Comparison of ENCODE assay signal across 10 cellular contexts in genomic region chr1:19081218-19081893, GRCh38.
DNase-seq lines count a peak whose midpoint lies in the region; ATAC-seq, FAIRE-seq and TF ChIP-seq lines count a peak whose summit lies in the region.
"Had no signal": no experiment of that assay in that cellular context is flagged by ENCODE, and none has a peak within 500 bp of the region (broad histone marks: within the 10 kb centered on the region; RNA-seq: fewer than 3 reads in every experiment).

No MANE protein-coding gene starts in this region.

- no peaks in the 10 kb centered on the region for H3K9me3 Mint-ChIP-seq in activated T-cell treated with anti-CD3 and anti-CD28 coated beads, Interleukin-2, amount 50 U/mL, for 72 hours

- no peak overlapping the region for H3K9ac ChIP-seq in HepG2 (ENCODE audit: insufficient read depth, low read depth, low read length)

- H3K4me3 Mint-ChIP-seq in activated T-cell treated with anti-CD3 and anti-CD28 coated beads, Interleukin-2, amount 50 U/mL, for 72 hours = no peak overlapping the region

- H3K4me1 Mint-ChIP-seq in activated T-cell treated with anti-CD3 and anti-CD28 coated beads, Interleukin-2, amount 50 U/mL, for 72 hours (ENCODE audit: low read depth) = no peaks in the 10 kb centered on the region

- no peaks in the 10 kb centered on the region for H3K27me3 ChIP-seq in brain microvascular endothelial cell (replicated peaks)
- H3K27me3 ChIP-seq in HepG2 (ENCODE audit: control insufficient read depth in 1 of 2, insufficient read depth in 2 of 2, low read length in 2 of 2) = no peaks in the 10 kb centered on the region
- no peaks in the 10 kb centered on the region for H3K27me3 ChIP-seq in effector memory CD4-positive, alpha-beta T cell (replicated peaks; ENCODE audit: control insufficient read depth, insufficient read depth, low read length, poor library complexity, severe bottlenecking)

- no peaks in the 10 kb centered on the region for H4K20me1 ChIP-seq in HepG2 (ENCODE audit: insufficient read depth, low read length)

- no peak overlapping the region for H2AFZ ChIP-seq in HepG2 (ENCODE audit: low read length)

- H3K27ac ChIP-seq in brain microvascular endothelial cell (peak overlapping the region; percentile 47), HepG2 (ENCODE audit: extremely low read length, insufficient read depth, low read length) (no peak overlapping the region)
- H3K27ac ChIP-seq in effector memory CD4-positive, alpha-beta T cell (ENCODE audit: insufficient read depth, low read length, poor library complexity, severe bottlenecking) = no peak overlapping the region
- H3K27ac ChIP-seq: SK-N-MC had no signal

- no peaks in the 10 kb centered on the region for H3K9me3 ChIP-seq in HepG2 (ENCODE audit: low read length)
- no peaks in the 10 kb centered on the region for H3K9me3 ChIP-seq in effector memory CD4-positive, alpha-beta T cell (ENCODE audit: control insufficient read depth, low read length)

- H3K27me3 Mint-ChIP-seq in activated T-cell treated with anti-CD3 and anti-CD28 coated beads, Interleukin-2, amount 50 U/mL, for 72 hours (ENCODE audit: low read depth) = no peaks in the 10 kb centered on the region

- H3K4me2 ChIP-seq in HepG2 (ENCODE audit: low read depth, low read length) = no peak overlapping the region

- H3K4me1 ChIP-seq in HepG2 (ENCODE audit: insufficient read depth, low read length) = peaks cover 22% of the 10 kb centered on the region
- no peaks in the 10 kb centered on the region for H3K4me1 ChIP-seq in effector memory CD4-positive, alpha-beta T cell (ENCODE audit: control insufficient read depth, insufficient read depth, low read length, poor library complexity, severe bottlenecking)

- TF ChIP-seq EP300 in HepG2 (IDR thresholded peaks at IDR 0.05; ENCODE audit: low read depth in 2 of 2, low read length in 2 of 2) = no peak
- TF ChIP-seq EP300 in HepG2 (CRISPR knock-in tag; IDR thresholded peaks at IDR 0.05; ENCODE audit: borderline replicate concordance) = no peak

- intact Hi-C loops in HepG2 (cut with micrococcal nuclease; ENCODE audit: unreplicated experiment) = no loop called here

- 94% methylated on average over 20 of the region's 21 CpGs for WGBS in HepG2 (ENCODE audit: low lambda C conversion rate)

- ATAC-seq in activated T-cell treated with anti-CD3 and anti-CD28 coated beads, Interleukin-2, amount 50 U/mL, for 72 hours (replicated peaks in 1 of 2) = no peak
- no peak for ATAC-seq in HepG2
- ATAC-seq in HG02759 (IDR thresholded peaks at IDR 0.05; ENCODE audit: unreplicated experiment) = no peak

- TF ChIP-seq RAD21 in HepG2 (CRISPR knock-in tag; IDR thresholded peaks at IDR 0.05) = no peak

- H3K4me3 ChIP-seq in brain microvascular endothelial cell (ENCODE audit: low read depth, low read length) (no peak overlapping the region), HepG2 (replicated peaks in 1 of 3; ENCODE audit: insufficient read depth in 1 of 3, low read depth in 2 of 3, low read length in 3 of 3) (no peak overlapping the region)
- no peak overlapping the region for H3K4me3 ChIP-seq in effector memory CD4-positive, alpha-beta T cell (ENCODE audit: insufficient read depth, low read depth, low read length, poor library complexity, severe bottlenecking)
- H3K4me3 ChIP-seq: SK-N-MC had no signal

- no TSS peak for BruUV-seq in HepG2 (replicated peaks; lab: Mats Ljungman, UMichigan)

- peak overlapping the region; percentile 12 for H3K27ac Mint-ChIP-seq in activated T-cell treated with anti-CD3 and anti-CD28 coated beads, Interleukin-2, amount 50 U/mL, for 72 hours

- DNase-seq in activated T-cell treated with anti-CD3 and anti-CD28 coated beads, Interleukin-2, amount 50 U/mL, for 72 hours = no peak
- DNase-seq in activated T-cell treated with anti-CD3 and anti-CD28 coated beads for 4 hours (no peak), brain microvascular endothelial cell (peak; percentile 51), HepG2 (ENCODE audit: low spot score) (no peak), urothelium cell line (ENCODE audit: low spot score) (peak; percentile 41), SK-N-DZ (ENCODE audit: low spot score) (no peak)
- DNase-seq in effector memory CD4-positive, alpha-beta T cell = no peak
- DNase-seq: midbrain had no signal

- POLR2A ChIA-PET in HepG2 (lab: Yijun Ruan, JAX) = no interaction called here

- TF ChIP-seq CTCF in brain microvascular endothelial cell (IDR thresholded peaks at IDR 0.05; ENCODE audit: low read depth, low read length, missing control alignments) = no peak
- TF ChIP-seq CTCF in HepG2 (CRISPR knock-in tag; IDR thresholded peaks at IDR 0.05) = no peak

- H3K79me2 ChIP-seq in HepG2 (ENCODE audit: insufficient read depth, low read length) = no peaks in the 10 kb centered on the region

- CTCF ChIA-PET in HepG2 (lab: Yijun Ruan, JAX; ENCODE audit: low intra/inter-chr PET ratio, low total read pairs) = no interaction called here

- H3K36me3 ChIP-seq in brain microvascular endothelial cell (replicated peaks) (peaks cover 90% of the 10 kb centered on the region), HepG2 (replicated peaks in 1 of 2; ENCODE audit: control insufficient read depth in 1 of 2, insufficient read depth in 2 of 2, low read length in 2 of 2) (peaks cover 45 to 94% of the 10 kb centered on the region in 2 experiments; a peak in 4 of 5 replicates)
- H3K36me3 ChIP-seq in effector memory CD4-positive, alpha-beta T cell (ENCODE audit: control insufficient read depth, insufficient read depth, low read length) = peaks cover 93% of the 10 kb centered on the region

- peaks cover 17 to 43% of the 10 kb centered on the region in 2 donors for H3K36me3 Mint-ChIP-seq in activated T-cell treated with anti-CD3 and anti-CD28 coated beads, Interleukin-2, amount 50 U/mL, for 72 hours (ENCODE audit: insufficient read depth in 2 of 2)

- in situ Hi-C loops in brain microvascular endothelial cell (cut with HindIII; ENCODE audit: low pct_ligation_motif_present, low sequenced_read_pairs) (loop anchor here (10.0 kb wide), 1 partner anchor 177 kb away; the partner anchor contains the start of gene ALDH4A1), HepG2 (cut with HindIII; ENCODE audit: extremely low pct_ligation_motif_present, low pct_unique_long_range_greater_than_20kb) (no loop called here)

- TF ChIP-seq POLR2A in HepG2 (IDR thresholded peaks at IDR 0.05; ENCODE audit: insufficient read depth in 1 of 2, low read depth in 2 of 2, low read length in 2 of 2) = no peak

- FAIRE-seq in HepG2 (lab: Jason Lieb, UNC) (no peak), urothelium cell line (lab: Jason Lieb, UNC) (no peak)

TF ChIP-seq in HepG2, 621 proteins besides CTCF, POLR2A, EP300 and RAD21:
- TF ChIP-seq ZHX1 (CRISPR knock-in tag; IDR thresholded peaks at IDR 0.05; ENCODE audit: low read depth) (no peak), CSRNP1 (CRISPR knock-in tag; IDR thresholded peaks at IDR 0.05) (no peak), STAG1 (CRISPR knock-in tag; IDR thresholded peaks at IDR 0.05) (0 out of 2 replicates have a peak, but pooled peaks have one; percentile 4), SP4 (CRISPR knock-in tag; IDR thresholded peaks at IDR 0.05) (no peak)

Comparison
In these comparisons a context has a peak if more than half of its experiments do, and no peak if none do; other contexts are left out.
1. DNase-seq: peak in brain microvascular endothelial cell (single experiment) and urothelium cell line (single experiment); none in activated T-cell treated with anti-CD3 and anti-CD28 coated beads, Interleukin-2, amount 50 U/mL, for 72 hours (0 of 2), activated T-cell treated with anti-CD3 and anti-CD28 coated beads for 4 hours (single experiment), HepG2 (single experiment), effector memory CD4-positive, alpha-beta T cell (0 of 3) and SK-N-DZ (single experiment).